In genomic region chr20:47790032-47790965, GRCh38 we compare ENCODE assay signal across 2 cellular contexts.
TF ChIP-seq lines count a peak whose summit lies in the region.

No MANE protein-coding gene starts in this region.

TF ChIP-seq in WTC11, 78 proteins besides CTCF, POLR2A, EP300 and RAD21:
- TF ChIP-seq ZSCAN18 (CRISPR knock-in tag; IDR thresholded peaks at IDR 0.05) (no peak), ZNF263 (CRISPR knock-in tag; IDR thresholded peaks at IDR 0.05; ENCODE audit: low read depth) (no peak), MYBL2 (CRISPR knock-in tag; IDR thresholded peaks at IDR 0.05) (no peak), FOXJ3 (CRISPR knock-in tag; IDR thresholded peaks at IDR 0.05; ENCODE audit: borderline replicate concordance) (no peak), SP1 (CRISPR knock-in tag; conservative IDR thresholded peaks at IDR 0.05) (no peak), KAT7 (CRISPR knock-in tag; IDR thresholded peaks at IDR 0.05; ENCODE audit: borderline replicate concordance) (no peak), TCF7 (CRISPR knock-in tag; IDR thresholded peaks at IDR 0.05; ENCODE audit: low read depth) (no peak), TP53 (CRISPR knock-in tag; IDR thresholded peaks at IDR 0.05) (no peak), ZNF138 (CRISPR knock-in tag; conservative IDR thresholded peaks at IDR 0.05) (no peak), NR3C1 (CRISPR knock-in tag; conservative IDR thresholded peaks at IDR 0.05; ENCODE audit: low read depth) (no peak), GRHL2 (CRISPR knock-in tag; IDR thresholded peaks at IDR 0.05; ENCODE audit: insufficient replicate concordance, severe bottlenecking) (no peak), ETV6 (CRISPR knock-in tag; IDR thresholded peaks at IDR 0.05) (no peak), ATF1 (CRISPR knock-in tag; IDR thresholded peaks at IDR 0.05) (no peak), ZNF671 (CRISPR knock-in tag; IDR thresholded peaks at IDR 0.05) (no peak)
- TF ChIP-seq, protein P1, sequence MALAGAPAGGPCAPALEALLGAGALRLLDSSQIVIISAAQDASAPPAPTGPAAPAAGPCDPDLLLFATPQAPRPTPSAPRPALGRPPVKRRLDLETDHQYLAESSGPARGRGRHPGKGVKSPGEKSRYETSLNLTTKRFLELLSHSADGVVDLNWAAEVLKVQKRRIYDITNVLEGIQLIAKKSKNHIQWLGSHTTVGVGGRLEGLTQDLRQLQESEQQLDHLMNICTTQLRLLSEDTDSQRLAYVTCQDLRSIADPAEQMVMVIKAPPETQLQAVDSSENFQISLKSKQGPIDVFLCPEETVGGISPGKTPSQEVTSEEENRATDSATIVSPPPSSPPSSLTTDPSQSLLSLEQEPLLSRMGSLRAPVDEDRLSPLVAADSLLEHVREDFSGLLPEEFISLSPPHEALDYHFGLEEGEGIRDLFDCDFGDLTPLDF (CRISPR knock-in tag; IDR thresholded peaks at IDR 0.05): no peak
- TF ChIP-seq, protein P2, sequence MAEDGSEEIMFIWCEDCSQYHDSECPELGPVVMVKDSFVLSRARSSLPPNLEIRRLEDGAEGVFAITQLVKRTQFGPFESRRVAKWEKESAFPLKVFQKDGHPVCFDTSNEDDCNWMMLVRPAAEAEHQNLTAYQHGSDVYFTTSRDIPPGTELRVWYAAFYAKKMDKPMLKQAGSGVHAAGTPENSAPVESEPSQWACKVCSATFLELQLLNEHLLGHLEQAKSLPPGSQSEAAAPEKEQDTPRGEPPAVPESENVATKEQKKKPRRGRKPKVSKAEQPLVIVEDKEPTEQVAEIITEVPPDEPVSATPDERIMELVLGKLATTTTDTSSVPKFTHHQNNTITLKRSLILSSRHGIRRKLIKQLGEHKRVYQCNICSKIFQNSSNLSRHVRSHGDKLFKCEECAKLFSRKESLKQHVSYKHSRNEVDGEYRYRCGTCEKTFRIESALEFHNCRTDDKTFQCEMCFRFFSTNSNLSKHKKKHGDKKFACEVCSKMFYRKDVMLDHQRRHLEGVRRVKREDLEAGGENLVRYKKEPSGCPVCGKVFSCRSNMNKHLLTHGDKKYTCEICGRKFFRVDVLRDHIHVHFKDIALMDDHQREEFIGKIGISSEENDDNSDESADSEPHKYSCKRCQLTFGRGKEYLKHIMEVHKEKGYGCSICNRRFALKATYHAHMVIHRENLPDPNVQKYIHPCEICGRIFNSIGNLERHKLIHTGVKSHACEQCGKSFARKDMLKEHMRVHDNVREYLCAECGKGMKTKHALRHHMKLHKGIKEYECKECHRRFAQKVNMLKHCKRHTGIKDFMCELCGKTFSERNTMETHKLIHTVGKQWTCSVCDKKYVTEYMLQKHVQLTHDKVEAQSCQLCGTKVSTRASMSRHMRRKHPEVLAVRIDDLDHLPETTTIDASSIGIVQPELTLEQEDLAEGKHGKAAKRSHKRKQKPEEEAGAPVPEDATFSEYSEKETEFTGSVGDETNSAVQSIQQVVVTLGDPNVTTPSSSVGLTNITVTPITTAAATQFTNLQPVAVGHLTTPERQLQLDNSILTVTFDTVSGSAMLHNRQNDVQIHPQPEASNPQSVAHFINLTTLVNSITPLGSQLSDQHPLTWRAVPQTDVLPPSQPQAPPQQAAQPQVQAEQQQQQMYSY (CRISPR knock-in tag; IDR thresholded peaks at IDR 0.05): no peak
- TF ChIP-seq, protein P3, sequence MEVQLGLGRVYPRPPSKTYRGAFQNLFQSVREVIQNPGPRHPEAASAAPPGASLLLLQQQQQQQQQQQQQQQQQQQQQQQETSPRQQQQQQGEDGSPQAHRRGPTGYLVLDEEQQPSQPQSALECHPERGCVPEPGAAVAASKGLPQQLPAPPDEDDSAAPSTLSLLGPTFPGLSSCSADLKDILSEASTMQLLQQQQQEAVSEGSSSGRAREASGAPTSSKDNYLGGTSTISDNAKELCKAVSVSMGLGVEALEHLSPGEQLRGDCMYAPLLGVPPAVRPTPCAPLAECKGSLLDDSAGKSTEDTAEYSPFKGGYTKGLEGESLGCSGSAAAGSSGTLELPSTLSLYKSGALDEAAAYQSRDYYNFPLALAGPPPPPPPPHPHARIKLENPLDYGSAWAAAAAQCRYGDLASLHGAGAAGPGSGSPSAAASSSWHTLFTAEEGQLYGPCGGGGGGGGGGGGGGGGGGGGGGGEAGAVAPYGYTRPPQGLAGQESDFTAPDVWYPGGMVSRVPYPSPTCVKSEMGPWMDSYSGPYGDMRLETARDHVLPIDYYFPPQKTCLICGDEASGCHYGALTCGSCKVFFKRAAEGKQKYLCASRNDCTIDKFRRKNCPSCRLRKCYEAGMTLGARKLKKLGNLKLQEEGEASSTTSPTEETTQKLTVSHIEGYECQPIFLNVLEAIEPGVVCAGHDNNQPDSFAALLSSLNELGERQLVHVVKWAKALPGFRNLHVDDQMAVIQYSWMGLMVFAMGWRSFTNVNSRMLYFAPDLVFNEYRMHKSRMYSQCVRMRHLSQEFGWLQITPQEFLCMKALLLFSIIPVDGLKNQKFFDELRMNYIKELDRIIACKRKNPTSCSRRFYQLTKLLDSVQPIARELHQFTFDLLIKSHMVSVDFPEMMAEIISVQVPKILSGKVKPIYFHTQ (CRISPR knock-in tag; IDR thresholded peaks at IDR 0.05): no peak

TF ChIP-seq in HepG2, 621 proteins besides CTCF, POLR2A, EP300 and RAD21:
- TF ChIP-seq, protein P4, sequence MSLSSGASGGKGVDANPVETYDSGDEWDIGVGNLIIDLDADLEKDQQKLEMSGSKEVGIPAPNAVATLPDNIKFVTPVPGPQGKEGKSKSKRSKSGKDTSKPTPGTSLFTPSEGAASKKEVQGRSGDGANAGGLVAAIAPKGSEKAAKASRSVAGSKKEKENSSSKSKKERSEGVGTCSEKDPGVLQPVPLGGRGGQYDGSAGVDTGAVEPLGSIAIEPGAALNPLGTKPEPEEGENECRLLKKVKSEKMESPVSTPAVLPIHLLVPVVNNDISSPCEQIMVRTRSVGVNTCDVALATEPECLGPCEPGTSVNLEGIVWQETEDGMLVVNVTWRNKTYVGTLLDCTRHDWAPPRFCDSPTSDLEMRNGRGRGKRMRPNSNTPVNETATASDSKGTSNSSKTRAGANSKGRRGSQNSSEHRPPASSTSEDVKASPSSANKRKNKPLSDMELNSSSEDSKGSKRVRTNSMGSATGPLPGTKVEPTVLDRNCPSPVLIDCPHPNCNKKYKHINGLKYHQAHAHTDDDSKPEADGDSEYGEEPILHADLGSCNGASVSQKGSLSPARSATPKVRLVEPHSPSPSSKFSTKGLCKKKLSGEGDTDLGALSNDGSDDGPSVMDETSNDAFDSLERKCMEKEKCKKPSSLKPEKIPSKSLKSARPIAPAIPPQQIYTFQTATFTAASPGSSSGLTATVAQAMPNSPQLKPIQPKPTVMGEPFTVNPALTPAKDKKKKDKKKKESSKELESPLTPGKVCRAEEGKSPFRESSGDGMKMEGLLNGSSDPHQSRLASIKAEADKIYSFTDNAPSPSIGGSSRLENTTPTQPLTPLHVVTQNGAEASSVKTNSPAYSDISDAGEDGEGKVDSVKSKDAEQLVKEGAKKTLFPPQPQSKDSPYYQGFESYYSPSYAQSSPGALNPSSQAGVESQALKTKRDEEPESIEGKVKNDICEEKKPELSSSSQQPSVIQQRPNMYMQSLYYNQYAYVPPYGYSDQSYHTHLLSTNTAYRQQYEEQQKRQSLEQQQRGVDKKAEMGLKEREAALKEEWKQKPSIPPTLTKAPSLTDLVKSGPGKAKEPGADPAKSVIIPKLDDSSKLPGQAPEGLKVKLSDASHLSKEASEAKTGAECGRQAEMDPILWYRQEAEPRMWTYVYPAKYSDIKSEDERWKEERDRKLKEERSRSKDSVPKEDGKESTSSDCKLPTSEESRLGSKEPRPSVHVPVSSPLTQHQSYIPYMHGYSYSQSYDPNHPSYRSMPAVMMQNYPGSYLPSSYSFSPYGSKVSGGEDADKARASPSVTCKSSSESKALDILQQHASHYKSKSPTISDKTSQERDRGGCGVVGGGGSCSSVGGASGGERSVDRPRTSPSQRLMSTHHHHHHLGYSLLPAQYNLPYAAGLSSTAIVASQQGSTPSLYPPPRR (CRISPR knock-in tag; IDR thresholded peaks at IDR 0.05; ENCODE audit: borderline replicate concordance): no peak
- TF ChIP-seq GTF2F1 (IDR thresholded peaks at IDR 0.05; ENCODE audit: low read length) (no peak), ONECUT2 (CRISPR knock-in tag; IDR thresholded peaks at IDR 0.05) (no peak)
